8 cellular contexts compared by ENCODE assay signal in genomic region chr6:12012566-12013367, GRCh38. TPM values are rescaled to one million over a fixed set of nuclear protein-coding genes. Genes with fewer than 3 reads are reported as not detected.
A peak's percentile ranks its signal among the peaks of the same experiment; 100 is the strongest.
DNase-seq lines count a peak whose midpoint lies in the region; ATAC-seq and TF ChIP-seq lines count a peak whose summit lies in the region.

No MANE protein-coding gene starts in this region.

- DNase-seq in DMS53 treated with DMSO at 0.1 percent for 48 hours (lab: John Stamatoyannopoulos, UW; ENCODE audit: unreplicated experiment) (peak; percentile 47), HuH-7.5 (ENCODE audit: low spot score) (peak; percentile 43), RKO (ENCODE audit: low spot score) (peak; percentile 75), foreskin fibroblast (peak; percentile 81 to 90), neural crest cell (ENCODE audit: low read depth, low spot score) (peak; percentile 63)
- DNase-seq in activated gamma-delta T cell treated with anti-CD3 and anti-CD28 coated beads, Interleukin-2, amount 50 U/mL, for 16 hours (ENCODE audit: low read depth) = peak; percentile 61

- peaks cover 11% of the 10 kb centered on the region for H3K36me3 Mint-ChIP-seq in neural crest cell (ENCODE audit: low read depth)

- H3K4me1 ChIP-seq in stomach smooth muscle (ENCODE audit: control insufficient read depth, insufficient read depth, low read length) = peaks cover 11% of the 10 kb centered on the region

- H3K27ac ChIP-seq in stomach smooth muscle (ENCODE audit: low read length) = peak overlapping the region; percentile 53

- H3K9me3 ChIP-seq in stomach smooth muscle (ENCODE audit: control insufficient read depth in 2 of 2, low read length in 2 of 2) = peaks cover 0 to 3% of the 10 kb centered on the region in 2 donors

- H3K4me3 ChIP-seq in foreskin fibroblast (ENCODE audit: low read depth in 1 of 2, low read length in 2 of 2) = peak overlapping the region; percentile 72 to 78
- H3K4me3 ChIP-seq in stomach smooth muscle (ENCODE audit: low read length in 2 of 2) = peak overlapping the region; percentile 66 to 85

- peaks cover 54% of the 10 kb centered on the region for H3K4me1 Mint-ChIP-seq in neural crest cell

- H3K27me3 ChIP-seq in stomach smooth muscle (ENCODE audit: control insufficient read depth in 1 of 2, insufficient read depth in 2 of 2, low read length in 2 of 2) = no peaks in the 10 kb centered on the region

- TF ChIP-seq CTCF in foreskin fibroblast (IDR thresholded peaks at IDR 0.05; ENCODE audit: low read depth, low read length) = no peak
- TF ChIP-seq CTCF in neural crest cell (conservative IDR thresholded peaks at IDR 0.05) = no peak

- no peak for ATAC-seq in GM19395 (IDR thresholded peaks at IDR 0.05; ENCODE audit: unreplicated experiment)

- H3K27me3 Mint-ChIP-seq in neural crest cell (ENCODE audit: low read depth) = no peaks in the 10 kb centered on the region

- peaks cover 4% of the 10 kb centered on the region in 2 donors for H3K36me3 ChIP-seq in stomach smooth muscle (ENCODE audit: control insufficient read depth in 2 of 2, insufficient read depth in 2 of 2, low read length in 2 of 2)

- H3K27ac Mint-ChIP-seq in neural crest cell (ENCODE audit: unreplicated experiment) = peak overlapping the region; percentile 91

- peak overlapping the region; percentile 93 for H3K4me3 Mint-ChIP-seq in neural crest cell

- H3K9me3 Mint-ChIP-seq in neural crest cell = peaks cover 4% of the 10 kb centered on the region

- peak overlapping the region; percentile 58 to 62 for H3K9ac ChIP-seq in stomach smooth muscle (ENCODE audit: low read length in 2 of 2)

RNA-seq across cellular contexts. Expression of gene HIVEP1, which starts 0.7 kb away (rescaled TPM):
- total RNA-seq in neural crest cell = 21.5 and 24.0 TPM in 2 replicates
